19 cellular contexts compared by ENCODE assay signal in the genomic region with DNA sequence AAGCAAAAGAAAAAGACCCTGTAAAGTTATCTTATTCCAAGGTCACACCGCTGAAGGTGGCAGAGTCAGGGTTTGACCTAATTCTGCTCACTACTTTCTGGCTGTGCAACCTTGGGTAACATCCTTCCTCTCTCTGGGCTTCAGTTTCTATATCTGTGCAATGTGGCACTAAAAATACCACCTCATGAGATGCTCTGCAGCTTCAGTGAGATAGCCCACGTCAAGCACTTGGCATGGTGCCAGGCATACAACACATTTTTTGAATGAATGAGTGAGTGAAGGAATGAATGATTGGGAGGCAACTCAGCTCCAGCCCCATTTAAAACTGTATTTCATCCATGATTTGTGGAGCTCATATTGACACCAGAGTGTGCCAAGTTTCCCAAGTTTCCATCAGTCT.
DNase-seq lines count a peak whose midpoint lies in the region; ATAC-seq, FAIRE-seq and TF ChIP-seq lines count a peak whose summit lies in the region.
"Had no signal": no experiment of that assay in that cellular context is flagged by ENCODE, and none has a peak within 500 bp of the region (broad histone marks: within the 10 kb centered on the region; RNA-seq: fewer than 3 reads in every experiment).

No MANE protein-coding gene starts in this region.

- TF ChIP-seq CTCF in HepG2 (CRISPR knock-in tag; IDR thresholded peaks at IDR 0.05) (no peak), right lobe of liver (IDR thresholded peaks at IDR 0.05) (no peak), MM.1S (IDR thresholded peaks at IDR 0.05; ENCODE audit: low read length) (no peak), Panc1 (IDR thresholded peaks at IDR 0.05) (no peak), spleen (IDR thresholded peaks at IDR 0.05 in 8 of 11, conservative IDR thresholded peaks at IDR 0.05 in 3 of 11) (no peak)

- no peaks in the 10 kb centered on the region for H3F3A ChIP-seq in MM.1S (ENCODE audit: insufficient read depth, low read length)

- POLR2A ChIA-PET in HepG2 (lab: Yijun Ruan, JAX) = no interaction called here
- POLR2A ChIA-PET in Panc1 (lab: Charles Lee) = interaction anchor here (0.7 kb wide), 1 partner anchor 31 kb away, joined by 18 read pairs; no protein-coding TSS in a partner anchor

- no peak for TF ChIP-seq EP300 in HepG2 (IDR thresholded peaks at IDR 0.05; ENCODE audit: low read depth in 2 of 2, low read length in 2 of 2)
- no peak for TF ChIP-seq EP300 in HepG2 (CRISPR knock-in tag; IDR thresholded peaks at IDR 0.05; ENCODE audit: borderline replicate concordance)

- 42% methylated on average over 2 of the region's 2 CpGs for WGBS in HepG2 (ENCODE audit: low lambda C conversion rate)
- 79% methylated on average over 2 of the region's 2 CpGs for whole genome bisulfite sequencing in right lobe of liver (ENCODE audit: insufficient coverage, low coverage, low lambda C conversion rate, missing lambda C conversion rate)
- WGBS in spleen, 5 donors = 43 to 66% (median 60%) methylated on average over 2 of the region's 2 CpGs

- H2AFZ ChIP-seq in HepG2 (ENCODE audit: low read length) (no peak overlapping the region), MM.1S (ENCODE audit: low read length) (no peak overlapping the region)
- H2AFZ ChIP-seq: GM23338 had no signal

- no peaks in the 10 kb centered on the region for H3K36me3 ChIP-seq in HepG2 (replicated peaks in 1 of 2; ENCODE audit: control insufficient read depth in 1 of 2, insufficient read depth in 2 of 2, low read length in 2 of 2)
- no peaks in the 10 kb centered on the region for H3K36me3 ChIP-seq in right lobe of liver
- H3K36me3 ChIP-seq in MM.1S (replicated peaks; ENCODE audit: insufficient read depth, low read length) = no peaks in the 10 kb centered on the region
- no peaks in the 10 kb centered on the region for H3K36me3 ChIP-seq in Panc1 (ENCODE audit: control insufficient read depth, insufficient read depth, low read length)
- no peaks in the 10 kb centered on the region for H3K36me3 ChIP-seq in spleen

- H3K4me3 Mint-ChIP-seq in T-helper 2 cell treated with Interferon-gamma antibody and Interleukin-4, amounts not matched to agents 5 μg/mL and 100 μg/mL, for 36 hours = no peak overlapping the region
- H3K4me3 Mint-ChIP-seq in activated T-cell treated with anti-CD3 and anti-CD28 coated beads, Interleukin-2, amount 50 U/mL, for 24 hours = no peak overlapping the region
- H3K4me3 Mint-ChIP-seq: B cell; CD14-positive monocyte; CD8-positive, alpha-beta T cell; GM23338 had no signal

- CTCF ChIA-PET in HepG2 (lab: Yijun Ruan, JAX; ENCODE audit: low intra/inter-chr PET ratio, low total read pairs) = no interaction called here
- CTCF ChIA-PET in Panc1 (lab: Charles Lee) = no interaction called here

- H3K27ac ChIP-seq in HepG2 (ENCODE audit: extremely low read length, insufficient read depth, low read length) = no peak overlapping the region
- H3K27ac ChIP-seq in right lobe of liver = no peak overlapping the region
- H3K27ac ChIP-seq in MM.1S (ENCODE audit: low read length) = no peak overlapping the region
- H3K27ac ChIP-seq in Panc1 (ENCODE audit: low read length) = peak overlapping the region; percentile 67; the same call in 1 of the 2 replicates
- H3K27ac ChIP-seq in spleen = no peak overlapping the region

- BruUV-seq in HepG2 (replicated peaks; lab: Mats Ljungman, UMichigan) = no TSS peak
- BruUV-seq in Panc1 (replicated peaks; lab: Mats Ljungman, UMichigan) = no TSS peak

- no peak for FAIRE-seq in HepG2 (lab: Jason Lieb, UNC)
- FAIRE-seq: GM18507 had no signal

- TF ChIP-seq POLR2A in HepG2 (IDR thresholded peaks at IDR 0.05; ENCODE audit: insufficient read depth in 1 of 2, low read depth in 2 of 2, low read length in 2 of 2) (no peak), right lobe of liver (IDR thresholded peaks at IDR 0.05) (no peak), spleen (IDR thresholded peaks at IDR 0.05) (no peak)

- H4K20me1 ChIP-seq in HepG2 (ENCODE audit: insufficient read depth, low read length) = no peaks in the 10 kb centered on the region
- H4K20me1 ChIP-seq in MM.1S (ENCODE audit: insufficient read depth, low read length) = no peaks in the 10 kb centered on the region

- H3K9ac ChIP-seq in HepG2 (ENCODE audit: insufficient read depth, low read depth, low read length) (no peak overlapping the region), MM.1S (ENCODE audit: low read length) (no peak overlapping the region)

- TF ChIP-seq RAD21 in HepG2 (CRISPR knock-in tag; IDR thresholded peaks at IDR 0.05) = no peak

- no peak overlapping the region for H3K4me3 ChIP-seq in HepG2 (replicated peaks in 1 of 3; ENCODE audit: insufficient read depth in 1 of 3, low read depth in 2 of 3, low read length in 3 of 3)
- H3K4me3 ChIP-seq in right lobe of liver = no peak overlapping the region
- no peak overlapping the region for H3K4me3 ChIP-seq in MM.1S (ENCODE audit: low read length)
- no peak overlapping the region for H3K4me3 ChIP-seq in Panc1 (ENCODE audit: low read depth in 2 of 2, low read length in 2 of 2)
- no peak overlapping the region for H3K4me3 ChIP-seq in spleen
- H3K4me3 ChIP-seq: GM23338 had no signal

- DNase-seq in HepG2 (ENCODE audit: low spot score) (no peak), right lobe of liver (no peak), MM.1S (peak; percentile 19), Panc1 (ENCODE audit: low read depth, low spot score) (no peak), spleen (no peak)
- DNase-seq in T-helper 2 cell treated with Interferon-gamma antibody and Interleukin-4, amounts not matched to agents 5 μg/mL and 100 μg/mL, for 36 hours (ENCODE audit: low spot score) = no peak
- DNase-seq in activated T-cell treated with anti-CD3 and anti-CD28 coated beads, Interleukin-2, amount 50 U/mL, for 24 hours = no peak
- DNase-seq: ACHN; CD8-positive, alpha-beta T cell; COR-L47; DND-41; GF-D8; H7; IMR-90 had no signal

- ATAC-seq in HepG2 (no peak), right lobe of liver (no peak), Panc1 (no peak), GM21619 (IDR thresholded peaks at IDR 0.05; ENCODE audit: unreplicated experiment) (no peak)
- ATAC-seq: CD8-positive, alpha-beta T cell; GM23338 had no signal

- no peaks in the 10 kb centered on the region for H3K9me3 ChIP-seq in HepG2 (ENCODE audit: low read length)
- no peaks in the 10 kb centered on the region for H3K9me3 ChIP-seq in right lobe of liver
- H3K9me3 ChIP-seq in MM.1S (replicated peaks; ENCODE audit: insufficient read depth, low read length) = no peaks in the 10 kb centered on the region
- no peaks in the 10 kb centered on the region for H3K9me3 ChIP-seq in Panc1 (ENCODE audit: control insufficient read depth, insufficient read depth, low read depth, low read length)
- H3K9me3 ChIP-seq in spleen = no peaks in the 10 kb centered on the region

- H3K36me3 Mint-ChIP-seq in T-helper 2 cell treated with Interferon-gamma antibody and Interleukin-4, amounts not matched to agents 5 μg/mL and 100 μg/mL, for 36 hours (ENCODE audit: low read depth) = no peaks in the 10 kb centered on the region
- H3K36me3 Mint-ChIP-seq in activated T-cell treated with anti-CD3 and anti-CD28 coated beads, Interleukin-2, amount 50 U/mL, for 24 hours (ENCODE audit: low read depth) = no peaks in the 10 kb centered on the region
- H3K36me3 Mint-ChIP-seq: CD14-positive monocyte; CD8-positive, alpha-beta T cell had no signal

- no peak overlapping the region for H3K4me2 ChIP-seq in HepG2 (ENCODE audit: low read depth, low read length)
- H3K4me2 ChIP-seq in MM.1S (ENCODE audit: low read depth, low read length) = no peak overlapping the region
- H3K4me2 ChIP-seq: GM23338 had no signal

- H3K27me3 ChIP-seq in HepG2 (ENCODE audit: control insufficient read depth in 1 of 2, insufficient read depth in 2 of 2, low read length in 2 of 2) = peaks cover 1 to 13% of the 10 kb centered on the region in 2 experiments; a peak in 4 of 5 replicates
- no peaks in the 10 kb centered on the region for H3K27me3 ChIP-seq in right lobe of liver
- H3K27me3 ChIP-seq in MM.1S (replicated peaks; ENCODE audit: insufficient read depth, low read length) = no peaks in the 10 kb centered on the region
- H3K27me3 ChIP-seq in Panc1 (ENCODE audit: control insufficient read depth, insufficient read depth, low read length) = no peaks in the 10 kb centered on the region
- H3K27me3 ChIP-seq in spleen (replicated peaks in 1 of 7) = peaks cover 0 to 18% (median 0%) of the 10 kb centered on the region in 7 donors

- H3K4me1 Mint-ChIP-seq in T-helper 2 cell treated with Interferon-gamma antibody and Interleukin-4, amounts not matched to agents 5 μg/mL and 100 μg/mL, for 36 hours (ENCODE audit: low read depth) = no peaks in the 10 kb centered on the region
- no peaks in the 10 kb centered on the region for H3K4me1 Mint-ChIP-seq in activated T-cell treated with anti-CD3 and anti-CD28 coated beads, Interleukin-2, amount 50 U/mL, for 24 hours (ENCODE audit: low read depth)
- H3K4me1 Mint-ChIP-seq: CD14-positive monocyte, GM23338 had no signal

- no peaks in the 10 kb centered on the region for H3K79me2 ChIP-seq in HepG2 (ENCODE audit: insufficient read depth, low read length)
- H3K79me2 ChIP-seq in MM.1S (ENCODE audit: low read length) = no peaks in the 10 kb centered on the region

- peaks cover 9% of the 10 kb centered on the region for H3K27me3 Mint-ChIP-seq in T-helper 2 cell treated with Interferon-gamma antibody and Interleukin-4, amounts not matched to agents 5 μg/mL and 100 μg/mL, for 36 hours (ENCODE audit: low read depth)
- no peaks in the 10 kb centered on the region for H3K27me3 Mint-ChIP-seq in activated T-cell treated with anti-CD3 and anti-CD28 coated beads, Interleukin-2, amount 50 U/mL, for 24 hours
- H3K27me3 Mint-ChIP-seq: B cell had no signal

- H3K9me3 Mint-ChIP-seq in T-helper 2 cell treated with Interferon-gamma antibody and Interleukin-4, amounts not matched to agents 5 μg/mL and 100 μg/mL, for 36 hours = no peaks in the 10 kb centered on the region
- H3K9me3 Mint-ChIP-seq in activated T-cell treated with anti-CD3 and anti-CD28 coated beads, Interleukin-2, amount 50 U/mL, for 24 hours = no peaks in the 10 kb centered on the region
- H3K9me3 Mint-ChIP-seq: CD14-positive monocyte; CD8-positive, alpha-beta T cell; GM23338 had no signal

- H3K9me2 ChIP-seq in MM.1S (replicated peaks; ENCODE audit: insufficient read depth, low read length) = no peaks in the 10 kb centered on the region

- in situ Hi-C loops in HepG2 (cut with HindIII; ENCODE audit: extremely low pct_ligation_motif_present, low pct_unique_long_range_greater_than_20kb) (no loop called here), Panc1 (cut with HindIII; ENCODE audit: low pct_unique_long_range_greater_than_20kb, low sequenced_read_pairs) (no loop called here)

- H3K4me1 ChIP-seq in HepG2 (ENCODE audit: insufficient read depth, low read length) (no peaks in the 10 kb centered on the region), right lobe of liver (no peaks in the 10 kb centered on the region), MM.1S (ENCODE audit: low read length) (0 out of 2 replicates have a peak, but pooled peaks cover 3% of the 10 kb centered on the region), Panc1 (ENCODE audit: control insufficient read depth, insufficient read depth, low read length) (peaks cover 13% of the 10 kb centered on the region), spleen (peaks cover 0 to 14% (median 1%) of the 10 kb centered on the region in 6 donors)

- H3K27ac Mint-ChIP-seq in T-helper 2 cell treated with Interferon-gamma antibody and Interleukin-4, amounts not matched to agents 5 μg/mL and 100 μg/mL, for 36 hours = no peak overlapping the region
- no peak overlapping the region for H3K27ac Mint-ChIP-seq in activated T-cell treated with anti-CD3 and anti-CD28 coated beads, Interleukin-2, amount 50 U/mL, for 24 hours
- H3K27ac Mint-ChIP-seq: B cell; CD14-positive monocyte; CD8-positive, alpha-beta T cell; GM23338 had no signal

- intact Hi-C loops in HepG2 (cut with micrococcal nuclease; ENCODE audit: unreplicated experiment) (no loop called here), right lobe of liver (cut with DNase I) (no loop called here), Panc1 (cut with micrococcal nuclease; ENCODE audit: unreplicated experiment) (no loop called here), spleen (cut with DNase I; ENCODE audit: low total_unique reads) (no loop called here)
